ENCODE assay signal across 9 cellular contexts in the genomic region with DNA sequence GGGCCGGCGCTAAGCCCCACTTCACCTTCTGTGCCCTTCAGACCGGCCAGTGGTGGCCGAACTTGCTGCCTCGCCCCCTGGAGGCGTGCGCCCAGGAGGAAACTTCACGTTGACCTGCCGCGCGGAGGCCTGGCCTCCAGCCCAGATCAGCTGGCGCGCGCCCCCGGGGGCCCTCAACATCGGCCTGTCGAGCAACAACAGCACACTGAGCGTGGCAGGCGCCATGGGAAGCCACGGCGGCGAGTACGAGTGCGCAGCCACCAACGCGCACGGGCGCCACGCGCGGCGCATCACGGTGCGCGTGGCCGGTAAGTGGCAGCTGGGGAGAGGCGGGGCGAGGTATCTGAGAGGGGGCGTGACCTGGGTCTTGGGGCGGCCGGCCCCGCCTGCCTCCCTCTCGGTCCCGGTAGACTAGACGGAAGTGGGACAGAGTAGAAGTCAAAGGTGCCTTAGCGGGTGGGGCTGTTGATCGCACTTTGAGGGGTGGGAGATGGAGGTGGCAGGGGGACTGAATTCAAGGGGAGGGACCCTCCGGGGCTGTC. TPM values are rescaled to one million over a fixed set of nuclear protein-coding genes. Genes with fewer than 3 reads are reported as not detected.
A peak's percentile ranks its signal among the peaks of the same experiment; 100 is the strongest.
DNase-seq lines count a peak whose midpoint lies in the region; ATAC-seq and TF ChIP-seq lines count a peak whose summit lies in the region.
"Had no signal": no experiment of that assay in that cellular context is flagged by ENCODE, and none has a peak within 500 bp of the region (broad histone marks: within the 10 kb centered on the region; RNA-seq: fewer than 3 reads in every experiment).

No MANE protein-coding gene starts in this region.

- H3K4me1 Mint-ChIP-seq in activated naive CD4-positive, alpha-beta T cell treated with anti-CD3 and anti-CD28 coated beads, Interleukin-2, amount 10 ng/mL, durations not matched to agents 7 days and 5 days = peaks cover 46% of the 10 kb centered on the region

- H3K9me3 ChIP-seq in lower lobe of right lung (no peaks in the 10 kb centered on the region), upper lobe of left lung (no peaks in the 10 kb centered on the region), prostate gland (no peaks in the 10 kb centered on the region)

- WGBS in upper lobe of left lung, 2 donors = 10 to 29% methylated on average over 12 to 42 of the region's 48 CpGs
- 6% methylated on average over 44 of the region's 48 CpGs for WGBS in prostate gland

- peak; percentile 53 for TF ChIP-seq POLR2A in GM18505 (IDR thresholded peaks at IDR 0.05; ENCODE audit: borderline replicate concordance, extremely low read depth, insufficient read depth, insufficient read length)
- TF ChIP-seq POLR2A in upper lobe of left lung (IDR thresholded peaks at IDR 0.05) = peak in 1 of 4 donors; percentile 55
- no peak for TF ChIP-seq POLR2A in prostate gland (IDR thresholded peaks at IDR 0.05)

- H3K36me3 ChIP-seq in lower lobe of right lung (no peaks in the 10 kb centered on the region), upper lobe of left lung (no peaks in the 10 kb centered on the region), prostate gland (no peaks in the 10 kb centered on the region)

- intact Hi-C loops in lower lobe of right lung (cut with DNase I) (no loop called here), prostate gland (cut with DNase I) (no loop called here)

- TF ChIP-seq CTCF in lower lobe of right lung (IDR thresholded peaks at IDR 0.05) (peak; percentile 18), upper lobe of left lung (IDR thresholded peaks at IDR 0.05) (peak in 4 of 6 experiments; percentile 29 to 56 (median 44)), prostate gland (IDR thresholded peaks at IDR 0.05) (no peak)

- H3K4me3 ChIP-seq in lower lobe of right lung (peak overlapping the region; percentile 50), upper lobe of left lung (peak overlapping the region in 3 of 4 donors; percentile 31 to 50 (median 44)), prostate gland (peak overlapping the region in 1 of 2 donors; percentile 1)
- H3K4me3 ChIP-seq: SK-N-MC had no signal

- peaks cover 43% of the 10 kb centered on the region for H3K27me3 ChIP-seq in lower lobe of right lung (ENCODE audit: low read depth)
- peaks cover 0 to 43% (median 17%) of the 10 kb centered on the region in 4 donors for H3K27me3 ChIP-seq in upper lobe of left lung
- H3K27me3 ChIP-seq in prostate gland (replicated peaks; ENCODE audit: insufficient read depth) = peaks cover 46% of the 10 kb centered on the region

- peaks cover 98% of the 10 kb centered on the region for H3K27me3 Mint-ChIP-seq in activated naive CD4-positive, alpha-beta T cell treated with anti-CD3 and anti-CD28 coated beads, Interleukin-2, amount 10 ng/mL, durations not matched to agents 7 days and 5 days

- no peak for TF ChIP-seq EP300 in upper lobe of left lung (IDR thresholded peaks at IDR 0.05)

- peaks cover 2% of the 10 kb centered on the region for H3K9me3 Mint-ChIP-seq in activated naive CD4-positive, alpha-beta T cell treated with anti-CD3 and anti-CD28 coated beads, Interleukin-2, amount 10 ng/mL, durations not matched to agents 7 days and 5 days

- peak; percentile 58 for DNase-seq in MV-4-11 (lab: John Stamatoyannopoulos, UW)
- DNase-seq in activated naive CD4-positive, alpha-beta T cell treated with anti-CD3 and anti-CD28 coated beads, Interleukin-2, amount 10 ng/mL, durations not matched to agents 7 days and 5 days = peak; percentile 86
- peak; percentile 86 for DNase-seq in lower lobe of right lung
- peak; percentile 81 to 93 for DNase-seq in upper lobe of left lung
- no peak for DNase-seq in NK-92 (lab: John Stamatoyannopoulos, UW; ENCODE audit: unreplicated experiment)
- no peak for DNase-seq in cerebellar cortex (ENCODE audit: low spot score)
- no peak for DNase-seq in prostate gland (ENCODE audit: low spot score)

- H3K36me3 Mint-ChIP-seq in activated naive CD4-positive, alpha-beta T cell treated with anti-CD3 and anti-CD28 coated beads, Interleukin-2, amount 10 ng/mL, durations not matched to agents 7 days and 5 days = peaks cover 14% of the 10 kb centered on the region

- peak overlapping the region; percentile 75 for H3K27ac Mint-ChIP-seq in activated naive CD4-positive, alpha-beta T cell treated with anti-CD3 and anti-CD28 coated beads, Interleukin-2, amount 10 ng/mL, durations not matched to agents 7 days and 5 days

- H3K4me1 ChIP-seq in lower lobe of right lung (peaks cover 56% of the 10 kb centered on the region), upper lobe of left lung (peaks cover 54 to 59% (median 56%) of the 10 kb centered on the region in 4 donors), prostate gland (replicated peaks) (peaks cover 3% of the 10 kb centered on the region)

- H3K4me3 Mint-ChIP-seq in activated naive CD4-positive, alpha-beta T cell treated with anti-CD3 and anti-CD28 coated beads, Interleukin-2, amount 10 ng/mL, durations not matched to agents 7 days and 5 days = peak overlapping the region; percentile 76

- ATAC-seq in GM18505 (IDR thresholded peaks at IDR 0.05; ENCODE audit: unreplicated experiment) (no peak), lower lobe of right lung (peak; percentile 46 to 58), upper lobe of left lung (ENCODE audit: low FRiP score in 2 of 2) (peak; percentile 42 to 45)

- CTCF ChIA-PET in activated naive CD4-positive, alpha-beta T cell treated with anti-CD3 and anti-CD28 coated beads, Interleukin-2, amount 10 ng/mL, durations not matched to agents 7 days and 5 days (lab: Charles Lee) = interaction anchor here (0.6 to 1.9 kb wide), 3 partner anchors 24 to 105 kb away, joined by 3 to 5 read pairs (median 3); no protein-coding TSS in a partner anchor

- H3K27ac ChIP-seq in lower lobe of right lung (no peak overlapping the region), upper lobe of left lung (peak overlapping the region in 2 of 4 donors; percentile 27 to 43), prostate gland (no peak overlapping the region)
- H3K27ac ChIP-seq: SK-N-MC had no signal

RNA-seq across cellular contexts. Expression of gene ICAM5, which starts 5.6 kb away (rescaled TPM):
- total RNA-seq in lower lobe of right lung (15.3 TPM), upper lobe of left lung (100 to 1,000 TPM in 1 of 6 donors, 10 to 100 TPM in 5; 19.5 to 102 (median 27.2) TPM), prostate gland (1 to 10 TPM in 1 of 2 donors, not detected in 1; 7.1 TPM)

RNA-seq across cellular contexts. Expression of gene ICAM4, which starts 8.6 kb away (rescaled TPM):
- total RNA-seq in lower lobe of right lung (10.0 TPM), upper lobe of left lung (10 to 100 TPM in 5 of 6 donors, 1 to 10 TPM in 1; 6.3 to 24.3 (median 12.0) TPM), prostate gland (1 to 10 TPM in 1 of 2 donors, not detected in 1; 1.0 TPM)

RNA-seq across cellular contexts. Expression of gene ZGLP1, which starts 14.2 kb away (rescaled TPM):
- 6.2 TPM for total RNA-seq in lower lobe of right lung
- total RNA-seq in upper lobe of left lung = 10 to 100 TPM in 1 of 6 donors, 1 to 10 TPM in 5; 1.8 to 21.6 (median 5.4) TPM
- total RNA-seq in prostate gland = 10 to 100 TPM in 1 of 2 donors, 1 to 10 TPM in 1; 5.0 to 12.3 TPM

RNA-seq across cellular contexts. Expression of gene FDX2, which starts 20.4 kb away (rescaled TPM):
- 16.8 TPM for total RNA-seq in lower lobe of right lung
- 10 to 100 TPM; 16.6 to 27.5 (median 26.0) TPM for total RNA-seq in upper lobe of left lung
- 10 to 100 TPM; 20.9 to 29.9 TPM for total RNA-seq in prostate gland

RNA-seq across cellular contexts. Expression of gene ICAM1, which starts 24.5 kb away (rescaled TPM):
- total RNA-seq in lower lobe of right lung (95.9 TPM), upper lobe of left lung (100 to 1,000 TPM; 190 to 791 (median 356) TPM), prostate gland (10 to 100 TPM in 1 of 2 donors, 1 to 10 TPM in 1; 8.9 to 25.1 TPM)

Comparison
In these comparisons a context has a peak if more than half of its experiments do, and no peak if none do; other contexts are left out.
1. DNase-seq: peak in MV-4-11 (single experiment), activated naive CD4-positive, alpha-beta T cell treated with anti-CD3 and anti-CD28 coated beads, Interleukin-2, amount 10 ng/mL, durations not matched to agents 7 days and 5 days (single experiment), lower lobe of right lung (single experiment) and upper lobe of left lung (2 of 2); none in NK-92 (single experiment), cerebellar cortex (single experiment) and prostate gland (single experiment).
2. CTCF ChIP-seq: peak in lower lobe of right lung (single experiment) and upper lobe of left lung (4 of 6); none in prostate gland (0 of 4).